ENCODE assay signal across 24 cellular contexts in the genomic region with DNA sequence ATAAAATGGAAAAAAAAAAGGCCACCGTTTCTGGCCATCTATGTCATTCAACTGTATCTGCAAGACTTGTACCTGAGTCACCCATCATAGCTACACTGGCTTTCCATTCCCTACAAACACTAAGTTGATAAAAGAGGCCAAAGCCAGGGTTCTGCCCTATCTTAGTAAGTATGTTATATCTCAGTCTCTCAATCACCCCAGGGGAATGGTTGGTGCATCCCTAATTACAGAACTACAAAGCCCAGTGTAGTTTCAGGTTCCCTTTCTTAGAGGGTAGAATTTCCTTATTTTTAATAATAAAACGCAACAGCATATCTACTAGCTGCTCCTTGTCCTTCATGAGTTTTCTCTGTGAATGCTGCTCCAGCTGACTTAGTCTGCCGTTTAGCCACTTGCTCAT. TPM values are rescaled to one million over a fixed set of nuclear protein-coding genes. Genes with fewer than 3 reads are reported as not detected.
DNase-seq lines count a peak whose midpoint lies in the region; ATAC-seq, FAIRE-seq and TF ChIP-seq lines count a peak whose summit lies in the region.
"Had no signal": no experiment of that assay in that cellular context is flagged by ENCODE, and none has a peak within 500 bp of the region (broad histone marks: within the 10 kb centered on the region; RNA-seq: fewer than 3 reads in every experiment).

No MANE protein-coding gene starts in this region.

- TF ChIP-seq CTCF in A549 (IDR thresholded peaks at IDR 0.05) = no peak
- TF ChIP-seq CTCF in chondrocyte (IDR thresholded peaks at IDR 0.05) = no peak
- no peak for TF ChIP-seq CTCF in sigmoid colon (IDR thresholded peaks at IDR 0.05)

- no peak for TF ChIP-seq POLR2A in A549 (IDR thresholded peaks at IDR 0.05; ENCODE audit: low read length)
- TF ChIP-seq POLR2A in sigmoid colon (IDR thresholded peaks at IDR 0.05) = no peak

- H3K36me3 ChIP-seq in sigmoid colon = no peaks in the 10 kb centered on the region
- H3K36me3 ChIP-seq: heart right ventricle had no signal

- peak overlapping the region; percentile 95 for H3K27ac Mint-ChIP-seq in chondrocyte (ENCODE audit: unreplicated experiment)
- no peak overlapping the region for H3K27ac Mint-ChIP-seq in effector memory CD8-positive, alpha-beta T cell
- H3K27ac Mint-ChIP-seq: activated CD4-positive, alpha-beta memory T cell treated with anti-CD3 and anti-CD28 coated beads, Interleukin-2, amount 10 ng/mL, durations not matched to agents 7 days and 5 days had no signal

- ATAC-seq in A549 (no peak), HG02981 (IDR thresholded peaks at IDR 0.05; ENCODE audit: unreplicated experiment) (no peak)
- ATAC-seq in effector memory CD8-positive, alpha-beta T cell (replicated peaks) = no peak
- ATAC-seq: activated CD4-positive, CD25-positive, alpha-beta regulatory T cell treated with anti-CD3 and anti-CD28 coated beads, Interleukin-2, amount 50 U/mL, for 24 hours; HepG2; left colon had no signal

- H3K4me3 Mint-ChIP-seq in chondrocyte (ENCODE audit: unreplicated experiment) = no peak overlapping the region
- H3K4me3 Mint-ChIP-seq in effector memory CD8-positive, alpha-beta T cell = no peak overlapping the region
- H3K4me3 Mint-ChIP-seq: activated CD4-positive, alpha-beta memory T cell treated with anti-CD3 and anti-CD28 coated beads, Interleukin-2, amount 10 ng/mL, durations not matched to agents 7 days and 5 days had no signal

- WGBS in A549 (ENCODE audit: missing lambda C conversion rate) = 55% methylated on average over 3 of the region's 3 CpGs
- WGBS in sigmoid colon, 2 donors = 75 to 85% methylated on average over 3 of the region's 3 CpGs

- no peaks in the 10 kb centered on the region for H3K9me3 Mint-ChIP-seq in chondrocyte (ENCODE audit: low read depth)
- no peaks in the 10 kb centered on the region for H3K9me3 Mint-ChIP-seq in effector memory CD8-positive, alpha-beta T cell
- H3K9me3 Mint-ChIP-seq: activated CD4-positive, alpha-beta memory T cell treated with anti-CD3 and anti-CD28 coated beads, Interleukin-2, amount 10 ng/mL, durations not matched to agents 7 days and 5 days had no signal

- DNase-seq in A549 (ENCODE audit: low read depth in 1 of 2, low spot score in 1 of 2) (no peak), NOMO-1 (lab: John Stamatoyannopoulos, UW; ENCODE audit: unreplicated experiment in 2 of 2) (peak; percentile 17 to 76), chondrocyte (ENCODE audit: low spot score) (no peak), sigmoid colon (no peak), NCI-H774 (lab: John Stamatoyannopoulos, UW) (no peak)
- DNase-seq in effector memory CD8-positive, alpha-beta T cell = no peak
- DNase-seq in stimulated activated CD4-positive, alpha-beta T cell treated with anti-CD3 and anti-CD28 coated beads, Interleukin-4, amount 100 ng/mL, for 4 hours = no peak
- DNase-seq: activated CD4-positive, alpha-beta memory T cell treated with anti-CD3 and anti-CD28 coated beads, Interleukin-2, amount 10 ng/mL, durations not matched to agents 7 days and 5 days; activated gamma-delta T cell treated with Interleukin-2 at 50 U/mL for 16 hours; cortex of kidney; GOT3; heart right ventricle; left colon; midbrain; NCI-H146; NCI-H2171; NCI-H526 treated with DMSO at 0.1 percent for 48 hours; OCI-M1; Right ventricle myocardium superior; SW 1271 had no signal

- H3K9me3 ChIP-seq in A549 (no peaks in the 10 kb centered on the region), sigmoid colon (no peaks in the 10 kb centered on the region)
- H3K9me3 ChIP-seq: heart right ventricle had no signal

- peaks cover 33% of the 10 kb centered on the region for H3K4me1 Mint-ChIP-seq in chondrocyte (ENCODE audit: low read depth)
- peaks cover 0 to 5% of the 10 kb centered on the region in 2 donors for H3K4me1 Mint-ChIP-seq in effector memory CD8-positive, alpha-beta T cell (ENCODE audit: low read depth in 2 of 2)
- H3K4me1 Mint-ChIP-seq: activated CD4-positive, alpha-beta memory T cell treated with anti-CD3 and anti-CD28 coated beads, Interleukin-2, amount 10 ng/mL, durations not matched to agents 7 days and 5 days had no signal

- peak overlapping the region; percentile 66 for H3K4me2 ChIP-seq in A549

- no peaks in the 10 kb centered on the region for H3K36me3 Mint-ChIP-seq in chondrocyte (ENCODE audit: low read depth)
- H3K36me3 Mint-ChIP-seq in effector memory CD8-positive, alpha-beta T cell (ENCODE audit: insufficient read depth) = peaks cover 2% of the 10 kb centered on the region

- peaks cover 24% of the 10 kb centered on the region for H3K4me1 ChIP-seq in A549
- peaks cover 0 to 36% (median 27%) of the 10 kb centered on the region in 4 donors for H3K4me1 ChIP-seq in sigmoid colon

- intact Hi-C loops in sigmoid colon (cut with DNase I) = loop anchor here (5.0 kb wide), 1 partner anchor 55 kb away; a partner anchor contains a TSS

- no peaks in the 10 kb centered on the region for H3K27me3 Mint-ChIP-seq in chondrocyte (ENCODE audit: low read depth)
- no peaks in the 10 kb centered on the region for H3K27me3 Mint-ChIP-seq in effector memory CD8-positive, alpha-beta T cell
- H3K27me3 Mint-ChIP-seq: activated CD4-positive, alpha-beta memory T cell treated with anti-CD3 and anti-CD28 coated beads, Interleukin-2, amount 10 ng/mL, durations not matched to agents 7 days and 5 days had no signal

- no peak overlapping the region for H3K4me3 ChIP-seq in A549
- no peak overlapping the region for H3K4me3 ChIP-seq in sigmoid colon
- H3K4me3 ChIP-seq: heart right ventricle had no signal

- TF ChIP-seq RAD21 in A549 (conservative IDR thresholded peaks at IDR 0.05 in 1 of 2, IDR thresholded peaks at IDR 0.05 in 1 of 2) = no peak

- no peak for TF ChIP-seq EP300 in A549 (IDR thresholded peaks at IDR 0.05)
- TF ChIP-seq EP300 in sigmoid colon (IDR thresholded peaks at IDR 0.05) = no peak

- H3K27ac ChIP-seq in A549 = peak overlapping the region in 1 of 2 experiments; percentile 80; a peak in 5 of 6 replicates
- peak overlapping the region; percentile 82 to 88 (median 87) for H3K27ac ChIP-seq in sigmoid colon

- FAIRE-seq in A549 (lab: Jason Lieb, UNC) = no peak
- FAIRE-seq: D721Med, HepG2 had no signal

- POLR2A ChIA-PET in A549 (lab: Yijun Ruan, JAX) = no interaction called here

- CTCF ChIA-PET in A549 (lab: Yijun Ruan, JAX) = interaction anchor here (0.9 to 1.8 kb wide), 2 partner anchors 13 to 45 kb away, joined by 3 to 5 read pairs; no protein-coding TSS in a partner anchor

- H3K27me3 ChIP-seq in sigmoid colon = no peaks in the 10 kb centered on the region
- H3K27me3 ChIP-seq: heart right ventricle had no signal

TF ChIP-seq in A549, 52 proteins besides CTCF, POLR2A, EP300 and RAD21:
- TF ChIP-seq HOXA7 (CRISPR knock-in tag; IDR thresholded peaks at IDR 0.05) (no peak), MYC (IDR thresholded peaks at IDR 0.05; ENCODE audit: borderline replicate concordance, low read length) (no peak), RARB (CRISPR knock-in tag; IDR thresholded peaks at IDR 0.05) (no peak), JUN (IDR thresholded peaks at IDR 0.05) (no peak)

RNA-seq across cellular contexts. Expression of a gene that starts 57.7 kb away (rescaled TPM):
- polyA plus RNA-seq in A549 (2011; rRNA removed) (1.1 and 1.6 TPM in 2 replicates), A549 (2017; fragmentation: RNase III; extraction: RNeasy Plus Mini Kit Qiagen cat#74134 plus additional on column Dnase treatment) (0.16 to 0.41 TPM (median 0.21 TPM) in 3 replicates), sigmoid colon (1 to 10 TPM; 1.2 to 3.1 (median 1.4) TPM)
- polyA plus RNA-seq in A549 (2012; cell fraction: cytosol; rRNA removed) = 0.13 and 0.18 TPM in 2 replicates
- polyA plus RNA-seq in A549 (2012; cell fraction: nucleus; rRNA removed) = 0.31 and 0.66 TPM in 2 replicates
- polyA minus RNA-seq in A549 (2011; rRNA and poly(A)+ RNA removed) = 0.54 and 0.63 TPM in 2 replicates
- total RNA-seq in chondrocyte (0.15 to 1.6 TPM (median 1.2 TPM) in 3 replicates), sigmoid colon (10 to 100 TPM; 17.4 to 57.3 (median 22.5) TPM)
- total RNA-seq: HepG2 had no signal
- polyA plus RNA-seq: HepG2 had no signal

Comparison
In these comparisons a context has a peak if more than half of its experiments do, and no peak if none do; other contexts are left out.
1. DNase-seq: peak in NOMO-1 (2 of 2); none in A549 (0 of 2), chondrocyte (single experiment), sigmoid colon (single experiment), NCI-H774 (single experiment), effector memory CD8-positive, alpha-beta T cell (0 of 3) and stimulated activated CD4-positive, alpha-beta T cell treated with anti-CD3 and anti-CD28 coated beads, Interleukin-4, amount 100 ng/mL, for 4 hours (0 of 2).